ENCODE assay signal across 37 cellular contexts in genomic region chr16:67471758-67472384, GRCh38. TPM values are rescaled to one million over a fixed set of nuclear protein-coding genes. Genes with fewer than 3 reads are reported as not detected.
"Had no signal": no experiment of that assay in that cellular context is flagged by ENCODE, and none has a peak within 500 bp of the region (broad histone marks: within the 10 kb centered on the region; RNA-seq: fewer than 3 reads in every experiment).

No MANE protein-coding gene starts in this region.

- H3K27me3 Mint-ChIP-seq: activated CD4-positive, alpha-beta T cell treated with anti-CD3 and anti-CD28 coated beads for 36 hours; activated CD8-positive, alpha-beta memory T cell treated with anti-CD3 and anti-CD28 coated beads, Interleukin-2, amount 10 ng/mL, durations not matched to agents 7 days and 5 days; activated naive CD8-positive, alpha-beta T cell treated with anti-CD3 and anti-CD28 coated beads for 36 hours; effector memory CD8-positive, alpha-beta T cell; T-cell had no signal

- H3K27ac ChIP-seq: adrenal gland, lower lobe of right lung, pancreas, prostate gland, suprapubic skin, tibial artery, upper lobe of right lung had no signal

- H3K36me3 Mint-ChIP-seq: activated naive CD8-positive, alpha-beta T cell treated with anti-CD3 and anti-CD28 coated beads for 36 hours had no signal

- H3K9me3 ChIP-seq: adrenal gland, body of pancreas, lower lobe of right lung, pancreas, prostate gland, suprapubic skin, tibial artery, upper lobe of right lung had no signal

- ATAC-seq: activated CD4-positive, alpha-beta T cell treated with anti-CD3 and anti-CD28 coated beads for 36 hours; activated CD8-positive, alpha-beta memory T cell treated with anti-CD3 and anti-CD28 coated beads, Interleukin-2, amount 10 ng/mL, durations not matched to agents 7 days and 5 days; activated CD8-positive, alpha-beta T cell treated with anti-CD3 and anti-CD28 coated beads, Interleukin-2, amount 10 ng/mL, durations not matched to agents 7 days and 5 days; body of pancreas; effector memory CD8-positive, alpha-beta T cell; esophagus mucosa; left lobe of liver; lower lobe of right lung; pancreas; T-cell; upper lobe of right lung had no signal

- H3K27me3 ChIP-seq: adrenal gland, body of pancreas, pancreas, suprapubic skin, tibial artery, upper lobe of right lung had no signal

- H3K4me1 ChIP-seq: prostate gland had no signal

- DNase-seq: activated CD4-positive, alpha-beta T cell treated with anti-CD3 and anti-CD28 coated beads for 36 hours; activated CD4-positive, CD25-positive, alpha-beta regulatory T cell; activated CD8-positive, alpha-beta memory T cell treated with anti-CD3 and anti-CD28 coated beads, Interleukin-2, amount 10 ng/mL, durations not matched to agents 7 days and 5 days; activated CD8-positive, alpha-beta T cell treated with anti-CD3 and anti-CD28 coated beads, Interleukin-2, amount 10 ng/mL, durations not matched to agents 7 days and 5 days; activated effector memory CD4-positive, alpha-beta T cell treated with anti-CD3 and anti-CD28 coated beads, Interleukin-2, amount 50 U/mL, for 16 hours; activated naive CD4-positive, alpha-beta T cell treated with anti-CD3 and anti-CD28 coated beads for 36 hours; activated naive CD8-positive, alpha-beta T cell treated with anti-CD3 and anti-CD28 coated beads for 36 hours; adrenal gland; aorta; body of pancreas; cortex of kidney; effector memory CD8-positive, alpha-beta T cell; foreskin fibroblast; head of caudate nucleus; hypothalamus; kidney glomerular epithelial cell; lower lobe of right lung; mesendoderm; nucleus accumbens; pancreas; retina; stimulated activated CD4-positive, alpha-beta T cell treated with anti-CD3 and anti-CD28 coated beads, Interleukin-1b, Interleukin-23, amount 100 ng/mL, for 48 hours; stimulated activated CD4-positive, alpha-beta T cell treated with anti-CD3 and anti-CD28 coated beads, Interleukin-4, amount 100 ng/mL, for 4 hours; stimulated activated CD8-positive, alpha-beta memory T cell treated with anti-CD3 and anti-CD28 coated beads, Interleukin-4, amount 100 ng/mL, for 48 hours; stimulated activated naive CD4-positive, alpha-beta T cell; T-cell; tibial artery; upper lobe of right lung had no signal

- H3K4me3 ChIP-seq: adrenal gland, body of pancreas, lower lobe of right lung, pancreas, prostate gland, smooth muscle cell, suprapubic skin, tibial artery, upper lobe of right lung had no signal

- H3K4me3 Mint-ChIP-seq: activated CD4-positive, alpha-beta T cell treated with anti-CD3 and anti-CD28 coated beads for 36 hours; activated CD8-positive, alpha-beta memory T cell treated with anti-CD3 and anti-CD28 coated beads, Interleukin-2, amount 10 ng/mL, durations not matched to agents 7 days and 5 days; activated CD8-positive, alpha-beta T cell treated with anti-CD3 and anti-CD28 coated beads, Interleukin-2, amount 10 ng/mL, durations not matched to agents 7 days and 5 days; activated naive CD4-positive, alpha-beta T cell treated with anti-CD3 and anti-CD28 coated beads for 36 hours; activated naive CD8-positive, alpha-beta T cell treated with anti-CD3 and anti-CD28 coated beads for 36 hours; effector memory CD8-positive, alpha-beta T cell; T-cell; T-helper 2 cell treated with Interferon-gamma antibody and Interleukin-4, amounts not matched to agents 5 μg/mL and 100 μg/mL, for 36 hours had no signal

- H3K36me3 ChIP-seq: adrenal gland, pancreas, prostate gland, suprapubic skin, tibial artery, upper lobe of right lung had no signal

- H3K27ac Mint-ChIP-seq: activated CD4-positive, alpha-beta T cell treated with anti-CD3 and anti-CD28 coated beads for 36 hours; activated CD8-positive, alpha-beta memory T cell treated with anti-CD3 and anti-CD28 coated beads, Interleukin-2, amount 10 ng/mL, durations not matched to agents 7 days and 5 days; activated CD8-positive, alpha-beta T cell treated with anti-CD3 and anti-CD28 coated beads, Interleukin-2, amount 10 ng/mL, durations not matched to agents 7 days and 5 days; activated naive CD4-positive, alpha-beta T cell treated with anti-CD3 and anti-CD28 coated beads for 36 hours; activated naive CD8-positive, alpha-beta T cell treated with anti-CD3 and anti-CD28 coated beads for 36 hours; T-cell; T-helper 2 cell treated with Interferon-gamma antibody and Interleukin-4, amounts not matched to agents 5 μg/mL and 100 μg/mL, for 36 hours had no signal

- H3K9me3 Mint-ChIP-seq: activated naive CD4-positive, alpha-beta T cell treated with anti-CD3 and anti-CD28 coated beads for 36 hours; activated naive CD8-positive, alpha-beta T cell treated with anti-CD3 and anti-CD28 coated beads for 36 hours; effector memory CD8-positive, alpha-beta T cell; T-cell; T-helper 2 cell treated with Interferon-gamma antibody and Interleukin-4, amounts not matched to agents 5 μg/mL and 100 μg/mL, for 36 hours had no signal

RNA-seq across cellular contexts. Expression of gene AGRP, which starts 11.5 kb away (rescaled TPM):
- total RNA-seq: activated CD4-positive, alpha-beta T cell treated with anti-CD3 and anti-CD28 coated beads for 36 hours; activated CD8-positive, alpha-beta memory T cell treated with anti-CD3 and anti-CD28 coated beads, Interleukin-2, amount 10 ng/mL, durations not matched to agents 7 days and 5 days; activated CD8-positive, alpha-beta T cell treated with anti-CD3 and anti-CD28 coated beads, Interleukin-2, amount 10 ng/mL, durations not matched to agents 7 days and 5 days; activated naive CD4-positive, alpha-beta T cell treated with anti-CD3 and anti-CD28 coated beads for 36 hours; aorta; body of pancreas; cerebellum; endothelial cell of umbilical vein; esophagus mucosa; left lobe of liver; mononuclear cell; pancreas; smooth muscle cell; suprapubic skin; T-cell had no signal

RNA-seq across cellular contexts. Expression of gene HSD11B2, which starts 41.0 kb away (rescaled TPM):
- total RNA-seq: activated CD8-positive, alpha-beta T cell treated with anti-CD3 and anti-CD28 coated beads, Interleukin-2, amount 10 ng/mL, durations not matched to agents 7 days and 5 days; endothelial cell of umbilical vein; mononuclear cell; smooth muscle cell had no signal
